In genomic region chr9:33265211-33265885, GRCh38 we compare ENCODE assay signal across 8 cellular contexts. TPM values are rescaled to one million over a fixed set of nuclear protein-coding genes. Genes with fewer than 3 reads are reported as not detected.
A peak's percentile ranks its signal among the peaks of the same experiment; 100 is the strongest.
DNase-seq lines count a peak whose midpoint lies in the region; ATAC-seq, FAIRE-seq and TF ChIP-seq lines count a peak whose summit lies in the region.

No MANE protein-coding gene starts in this region.

- no peak for TF ChIP-seq CTCF in heart left ventricle (IDR thresholded peaks at IDR 0.05)
- no peak for TF ChIP-seq CTCF in breast epithelium (IDR thresholded peaks at IDR 0.05)

- peak overlapping the region; percentile 75 to 99 (median 89) for H3K27ac ChIP-seq in heart left ventricle
- H3K27ac ChIP-seq in breast epithelium: peak overlapping the region; percentile 95
- H3K27ac ChIP-seq in mesodermal cell (ENCODE audit: low read depth, low read length, severe bottlenecking): no peak overlapping the region

- DNase-seq in heart left ventricle (no peak), cardiac septum (ENCODE audit: low spot score) (no peak), breast epithelium (ENCODE audit: low spot score in 2 of 2) (no peak), NCI-H1436 (lab: John Stamatoyannopoulos, UW) (no peak), H54 (ENCODE audit: insufficient read length, low spot score) (no peak)

- FAIRE-seq in H54 (lab: Jason Lieb, UNC): no peak

- H3K27me3 ChIP-seq in heart left ventricle (no peaks in the 10 kb centered on the region), breast epithelium (no peaks in the 10 kb centered on the region)

- H3K9me3 ChIP-seq in heart left ventricle (no peaks in the 10 kb centered on the region), breast epithelium (no peaks in the 10 kb centered on the region), mesodermal cell (ENCODE audit: control insufficient read depth, low read length) (no peaks in the 10 kb centered on the region)

- peaks cover 0 to 36% (median 23%) of the 10 kb centered on the region in 12 donors for H3K4me1 ChIP-seq in heart left ventricle
- peaks cover 0 to 8% of the 10 kb centered on the region in 2 donors for H3K4me1 ChIP-seq in breast epithelium
- no peaks in the 10 kb centered on the region for H3K4me1 ChIP-seq in mesodermal cell (ENCODE audit: control insufficient read depth, insufficient read depth, low read length, poor library complexity, severe bottlenecking)

- no peak for TF ChIP-seq POLR2A in heart left ventricle (IDR thresholded peaks at IDR 0.05)
- no peak for TF ChIP-seq POLR2A in breast epithelium (IDR thresholded peaks at IDR 0.05)
- TF ChIP-seq POLR2A in H54 (IDR thresholded peaks at IDR 0.05; ENCODE audit: low read depth, low read length): no peak

- intact Hi-C loops in heart left ventricle (cut with DNase I): loop anchor here in 2 of 10 donors (1.0 kb wide), 1 partner anchor 22 kb away; no protein-coding TSS in a partner anchor
- intact Hi-C loops in cardiac septum (cut with DNase I): no loop called here
- intact Hi-C loops in breast epithelium (cut with DNase I; ENCODE audit: low total_unique reads): loop anchor here (2.0 kb wide), 1 partner anchor 75 kb away; no protein-coding TSS in a partner anchor

- peak in 1 of 4 donors; percentile 0 for ATAC-seq in heart left ventricle
- no peak for ATAC-seq in GM19397 (IDR thresholded peaks at IDR 0.05; ENCODE audit: unreplicated experiment)
- no peak for ATAC-seq in GM21529 (IDR thresholded peaks at IDR 0.05; ENCODE audit: unreplicated experiment)

- H3K36me3 ChIP-seq in heart left ventricle (peaks cover 0 to 68% (median 64%) of the 10 kb centered on the region in 9 donors), breast epithelium (no peaks in the 10 kb centered on the region), mesodermal cell (ENCODE audit: control insufficient read depth, insufficient read depth, low read length) (peaks cover 62% of the 10 kb centered on the region)

- peak overlapping the region; percentile 52 to 97 (median 83) for H3K4me3 ChIP-seq in heart left ventricle
- H3K4me3 ChIP-seq in breast epithelium: peak overlapping the region; percentile 97 to 98 (median 98)
- H3K4me3 ChIP-seq in mesodermal cell (ENCODE audit: extremely low read depth, insufficient read depth, low read length, poor library complexity, severe bottlenecking): peak overlapping the region; percentile 90

- 22 to 24% (median 23%) methylated on average over 13 of the region's 13 CpGs for WGBS in heart left ventricle, 4 donors
- WGBS in mesodermal cell (ENCODE audit: insufficient coverage in 2 of 2), 2 experiments: 8 to 13% methylated on average over 9 to 11 of the region's 13 CpGs

RNA-seq across cellular contexts. Expression of gene CHMP5, which starts 0.5 kb away (rescaled TPM):
- total RNA-seq in heart left ventricle (10 to 100 TPM; 37.6 to 58.5 (median 53.0) TPM), cardiac septum (53.8 TPM), breast epithelium (10 to 100 TPM; 63.1 to 73.4 (median 65.5) TPM)
- 10 to 100 TPM; 24.7 to 76.5 TPM for polyA plus RNA-seq in heart left ventricle
- 104 TPM for polyA plus RNA-seq in mesodermal cell (2013, experiment 1 of 2)
- polyA plus RNA-seq in mesodermal cell (2013, experiment 2 of 2): 113 TPM

RNA-seq across cellular contexts. Expression of gene BAG1, which starts 0.8 kb away (rescaled TPM):
- total RNA-seq in heart left ventricle (100 to 1,000 TPM in 6 of 9 donors, 10 to 100 TPM in 3; 71.0 to 144 (median 112) TPM), cardiac septum (150 TPM), breast epithelium (10 to 100 TPM; 34.7 to 54.7 (median 44.9) TPM)
- polyA plus RNA-seq in heart left ventricle: 100 to 1,000 TPM; 110 to 132 TPM
- polyA plus RNA-seq in mesodermal cell (2013, experiment 1 of 2): 22.3 TPM
- polyA plus RNA-seq in mesodermal cell (2013, experiment 2 of 2): 20.7 TPM

RNA-seq across cellular contexts. Expression of gene NFX1, which starts 25.0 kb away (rescaled TPM):
- total RNA-seq in heart left ventricle (10 to 100 TPM; 25.4 to 42.0 (median 36.1) TPM), cardiac septum (38.0 TPM), breast epithelium (10 to 100 TPM; 36.3 to 45.5 (median 38.3) TPM)
- polyA plus RNA-seq in heart left ventricle: 10 to 100 TPM; 13.7 to 23.8 TPM
- polyA plus RNA-seq in mesodermal cell (2013, experiment 1 of 2): 20.7 TPM
- polyA plus RNA-seq in mesodermal cell (2013, experiment 2 of 2): 19.2 TPM

RNA-seq across cellular contexts. Expression of gene SPINK4, which starts 25.4 kb away (rescaled TPM):
- total RNA-seq in heart left ventricle (not detected), cardiac septum (not detected), breast epithelium (not detected)
- not detected for polyA plus RNA-seq in heart left ventricle
- 1.7 TPM for polyA plus RNA-seq in mesodermal cell (2013, experiment 1 of 2)
- polyA plus RNA-seq in mesodermal cell (2013, experiment 2 of 2): not detected
